ENCODE assay signal across 1 cellular context in genomic region chr4:52979020-52979419, GRCh38.
TF ChIP-seq lines count a peak whose summit lies in the region.

No MANE protein-coding gene starts in this region.

TF ChIP-seq in H1, 55 proteins besides CTCF, POLR2A, EP300 and RAD21 (continued from another document):
- TF ChIP-seq, protein P1, sequence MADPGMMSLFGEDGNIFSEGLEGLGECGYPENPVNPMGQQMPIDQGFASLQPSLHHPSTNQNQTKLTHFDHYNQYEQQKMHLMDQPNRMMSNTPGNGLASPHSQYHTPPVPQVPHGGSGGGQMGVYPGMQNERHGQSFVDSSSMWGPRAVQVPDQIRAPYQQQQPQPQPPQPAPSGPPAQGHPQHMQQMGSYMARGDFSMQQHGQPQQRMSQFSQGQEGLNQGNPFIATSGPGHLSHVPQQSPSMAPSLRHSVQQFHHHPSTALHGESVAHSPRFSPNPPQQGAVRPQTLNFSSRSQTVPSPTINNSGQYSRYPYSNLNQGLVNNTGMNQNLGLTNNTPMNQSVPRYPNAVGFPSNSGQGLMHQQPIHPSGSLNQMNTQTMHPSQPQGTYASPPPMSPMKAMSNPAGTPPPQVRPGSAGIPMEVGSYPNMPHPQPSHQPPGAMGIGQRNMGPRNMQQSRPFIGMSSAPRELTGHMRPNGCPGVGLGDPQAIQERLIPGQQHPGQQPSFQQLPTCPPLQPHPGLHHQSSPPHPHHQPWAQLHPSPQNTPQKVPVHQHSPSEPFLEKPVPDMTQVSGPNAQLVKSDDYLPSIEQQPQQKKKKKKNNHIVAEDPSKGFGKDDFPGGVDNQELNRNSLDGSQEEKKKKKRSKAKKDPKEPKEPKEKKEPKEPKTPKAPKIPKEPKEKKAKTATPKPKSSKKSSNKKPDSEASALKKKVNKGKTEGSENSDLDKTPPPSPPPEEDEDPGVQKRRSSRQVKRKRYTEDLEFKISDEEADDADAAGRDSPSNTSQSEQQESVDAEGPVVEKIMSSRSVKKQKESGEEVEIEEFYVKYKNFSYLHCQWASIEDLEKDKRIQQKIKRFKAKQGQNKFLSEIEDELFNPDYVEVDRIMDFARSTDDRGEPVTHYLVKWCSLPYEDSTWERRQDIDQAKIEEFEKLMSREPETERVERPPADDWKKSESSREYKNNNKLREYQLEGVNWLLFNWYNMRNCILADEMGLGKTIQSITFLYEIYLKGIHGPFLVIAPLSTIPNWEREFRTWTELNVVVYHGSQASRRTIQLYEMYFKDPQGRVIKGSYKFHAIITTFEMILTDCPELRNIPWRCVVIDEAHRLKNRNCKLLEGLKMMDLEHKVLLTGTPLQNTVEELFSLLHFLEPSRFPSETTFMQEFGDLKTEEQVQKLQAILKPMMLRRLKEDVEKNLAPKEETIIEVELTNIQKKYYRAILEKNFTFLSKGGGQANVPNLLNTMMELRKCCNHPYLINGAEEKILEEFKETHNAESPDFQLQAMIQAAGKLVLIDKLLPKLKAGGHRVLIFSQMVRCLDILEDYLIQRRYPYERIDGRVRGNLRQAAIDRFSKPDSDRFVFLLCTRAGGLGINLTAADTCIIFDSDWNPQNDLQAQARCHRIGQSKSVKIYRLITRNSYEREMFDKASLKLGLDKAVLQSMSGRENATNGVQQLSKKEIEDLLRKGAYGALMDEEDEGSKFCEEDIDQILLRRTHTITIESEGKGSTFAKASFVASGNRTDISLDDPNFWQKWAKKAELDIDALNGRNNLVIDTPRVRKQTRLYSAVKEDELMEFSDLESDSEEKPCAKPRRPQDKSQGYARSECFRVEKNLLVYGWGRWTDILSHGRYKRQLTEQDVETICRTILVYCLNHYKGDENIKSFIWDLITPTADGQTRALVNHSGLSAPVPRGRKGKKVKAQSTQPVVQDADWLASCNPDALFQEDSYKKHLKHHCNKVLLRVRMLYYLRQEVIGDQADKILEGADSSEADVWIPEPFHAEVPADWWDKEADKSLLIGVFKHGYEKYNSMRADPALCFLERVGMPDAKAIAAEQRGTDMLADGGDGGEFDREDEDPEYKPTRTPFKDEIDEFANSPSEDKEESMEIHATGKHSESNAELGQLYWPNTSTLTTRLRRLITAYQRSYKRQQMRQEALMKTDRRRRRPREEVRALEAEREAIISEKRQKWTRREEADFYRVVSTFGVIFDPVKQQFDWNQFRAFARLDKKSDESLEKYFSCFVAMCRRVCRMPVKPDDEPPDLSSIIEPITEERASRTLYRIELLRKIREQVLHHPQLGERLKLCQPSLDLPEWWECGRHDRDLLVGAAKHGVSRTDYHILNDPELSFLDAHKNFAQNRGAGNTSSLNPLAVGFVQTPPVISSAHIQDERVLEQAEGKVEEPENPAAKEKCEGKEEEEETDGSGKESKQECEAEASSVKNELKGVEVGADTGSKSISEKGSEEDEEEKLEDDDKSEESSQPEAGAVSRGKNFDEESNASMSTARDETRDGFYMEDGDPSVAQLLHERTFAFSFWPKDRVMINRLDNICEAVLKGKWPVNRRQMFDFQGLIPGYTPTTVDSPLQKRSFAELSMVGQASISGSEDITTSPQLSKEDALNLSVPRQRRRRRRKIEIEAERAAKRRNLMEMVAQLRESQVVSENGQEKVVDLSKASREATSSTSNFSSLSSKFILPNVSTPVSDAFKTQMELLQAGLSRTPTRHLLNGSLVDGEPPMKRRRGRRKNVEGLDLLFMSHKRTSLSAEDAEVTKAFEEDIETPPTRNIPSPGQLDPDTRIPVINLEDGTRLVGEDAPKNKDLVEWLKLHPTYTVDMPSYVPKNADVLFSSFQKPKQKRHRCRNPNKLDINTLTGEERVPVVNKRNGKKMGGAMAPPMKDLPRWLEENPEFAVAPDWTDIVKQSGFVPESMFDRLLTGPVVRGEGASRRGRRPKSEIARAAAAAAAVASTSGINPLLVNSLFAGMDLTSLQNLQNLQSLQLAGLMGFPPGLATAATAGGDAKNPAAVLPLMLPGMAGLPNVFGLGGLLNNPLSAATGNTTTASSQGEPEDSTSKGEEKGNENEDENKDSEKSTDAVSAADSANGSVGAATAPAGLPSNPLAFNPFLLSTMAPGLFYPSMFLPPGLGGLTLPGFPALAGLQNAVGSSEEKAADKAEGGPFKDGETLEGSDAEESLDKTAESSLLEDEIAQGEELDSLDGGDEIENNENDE (IDR thresholded peaks at IDR 0.05; ENCODE audit: insufficient replicate concordance, low read length), result no peak
